ENCODE assay signal across 8 cellular contexts in the genomic region with DNA sequence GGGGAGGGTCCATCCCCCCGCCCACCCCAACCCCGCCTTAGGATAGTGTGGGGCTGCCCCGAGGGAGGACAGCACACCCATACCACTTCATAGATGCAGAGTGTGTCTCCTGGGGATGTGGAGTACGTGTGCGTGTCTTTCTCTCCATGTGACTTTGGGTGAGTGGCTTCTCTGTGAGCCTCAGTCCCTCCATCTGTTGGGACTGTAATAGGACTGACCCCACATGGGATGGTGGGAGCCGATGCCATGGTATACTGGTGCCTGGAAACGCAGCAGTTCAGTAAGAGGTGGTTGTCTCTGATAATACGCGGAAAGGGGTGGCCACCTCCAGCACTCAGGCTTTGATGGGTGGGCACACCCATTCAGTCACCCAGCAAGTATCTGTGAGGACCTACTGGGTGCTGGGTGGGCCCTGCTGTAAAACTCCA. TPM values are rescaled to one million over a fixed set of nuclear protein-coding genes. Genes with fewer than 3 reads are reported as not detected.
DNase-seq lines count a peak whose midpoint lies in the region; TF ChIP-seq lines count a peak whose summit lies in the region.

No MANE protein-coding gene starts in this region.

- H3K9me3 ChIP-seq in BLaER1 (no peaks in the 10 kb centered on the region), breast epithelium (no peaks in the 10 kb centered on the region), mucosa of stomach (ENCODE audit: control insufficient read depth, low read length) (no peaks in the 10 kb centered on the region)

- peak overlapping the region; percentile 94 for H3K4me3 ChIP-seq in BLaER1
- peak overlapping the region; percentile 74 to 99 (median 74) for H3K4me3 ChIP-seq in breast epithelium
- H3K4me3 ChIP-seq in mucosa of stomach (ENCODE audit: low read length), result no peak overlapping the region

- peaks cover 45% of the 10 kb centered on the region for H4K20me1 ChIP-seq in BLaER1

- H3K4me1 Mint-ChIP-seq in IgD-negative memory B cell, result peaks cover 29 to 50% (median 39%) of the 10 kb centered on the region in 3 donors

- TF ChIP-seq POLR2A in breast epithelium (IDR thresholded peaks at IDR 0.05), result no peak

- peak overlapping the region; percentile 92 to 99 (median 97) for H3K4me3 Mint-ChIP-seq in IgD-negative memory B cell

- H3K36me3 Mint-ChIP-seq in IgD-negative memory B cell, result peaks cover 4% of the 10 kb centered on the region

- peak overlapping the region; percentile 99 for H3K4me2 ChIP-seq in BLaER1

- no peak for TF ChIP-seq CTCF in breast epithelium (IDR thresholded peaks at IDR 0.05)

- H3K27me3 ChIP-seq in BLaER1 (no peaks in the 10 kb centered on the region), breast epithelium (no peaks in the 10 kb centered on the region), mucosa of stomach (ENCODE audit: control insufficient read depth, insufficient read depth, low read length) (no peaks in the 10 kb centered on the region)

- H3K4me1 ChIP-seq in BLaER1 (peaks cover 78% of the 10 kb centered on the region), breast epithelium (peaks cover 0 to 10% of the 10 kb centered on the region in 2 donors), mucosa of stomach (ENCODE audit: control insufficient read depth, insufficient read depth, low read length) (peaks cover 26% of the 10 kb centered on the region)

- peak overlapping the region; percentile 93 for H3K9ac ChIP-seq in BLaER1
- H3K9ac ChIP-seq in mucosa of stomach (ENCODE audit: low read length), result peak overlapping the region; percentile 97

- H3K27ac Mint-ChIP-seq in IgD-negative memory B cell, result peak overlapping the region; percentile 97 to 99 (median 98)

- H3K36me3 ChIP-seq in BLaER1 (peaks cover 29% of the 10 kb centered on the region), breast epithelium (no peaks in the 10 kb centered on the region), mucosa of stomach (ENCODE audit: control insufficient read depth, insufficient read depth, low read length) (peaks cover 4% of the 10 kb centered on the region)

- no peaks in the 10 kb centered on the region for H3K27me3 Mint-ChIP-seq in IgD-negative memory B cell

- H3K9me3 Mint-ChIP-seq in IgD-negative memory B cell, result no peaks in the 10 kb centered on the region

- intact Hi-C loops in breast epithelium (cut with DNase I; ENCODE audit: low total_unique reads), result no loop called here

- peak overlapping the region; percentile 94 for H3K27ac ChIP-seq in BLaER1
- peak overlapping the region; percentile 91 to 93 for H3K27ac ChIP-seq in breast epithelium

- DNase-seq in breast epithelium (ENCODE audit: low spot score in 2 of 2) (no peak), SIG-M5 (lab: John Stamatoyannopoulos, UW) (no peak), GM03348 (ENCODE audit: low spot score) (no peak), DMS114 treated with DMSO at 0.1 percent for 48 hours (lab: John Stamatoyannopoulos, UW; ENCODE audit: unreplicated experiment) (no peak), NCI-H2196 (lab: John Stamatoyannopoulos, UW; ENCODE audit: unreplicated experiment) (no peak)

RNA-seq across cellular contexts. Expression of gene PRKD2, which starts 0.8 kb away (rescaled TPM):
- 143 TPM for polyA plus RNA-seq in IgD-negative memory B cell
- 10 to 100 TPM; 13.1 to 36.7 (median 25.5) TPM for total RNA-seq in breast epithelium

RNA-seq across cellular contexts. Expression of gene FKRP, which starts 28.1 kb away (rescaled TPM):
- 5.9 TPM for polyA plus RNA-seq in IgD-negative memory B cell
- total RNA-seq in breast epithelium, result 10 to 100 TPM; 11.4 to 23.1 (median 12.1) TPM

RNA-seq across cellular contexts. Expression of gene STRN4, which starts 28.5 kb away (rescaled TPM):
- 33.3 TPM for polyA plus RNA-seq in IgD-negative memory B cell
- 10 to 100 TPM; 45.0 to 57.0 (median 53.7) TPM for total RNA-seq in breast epithelium

RNA-seq across cellular contexts. Expression of gene DACT3, which starts 56.7 kb away (rescaled TPM):
- not detected for polyA plus RNA-seq in IgD-negative memory B cell
- 1 to 10 TPM in 2 of 3 donors, under 1 TPM in 1; 0.48 to 3.9 (median 1.9) TPM for total RNA-seq in breast epithelium
